In genomic region chr6:83920017-83920416, GRCh38 we compare ENCODE assay signal across 1 cellular context.
TF ChIP-seq lines count a peak whose summit lies in the region.

No MANE protein-coding gene starts in this region.

TF ChIP-seq in SK-N-SH, 30 proteins besides CTCF, POLR2A, EP300 and RAD21 (continued from another document):
- TF ChIP-seq REST (IDR thresholded peaks at IDR 0.05; ENCODE audit: low read depth, low read length) (no peak), GATA2 (CRISPR knock-in tag; IDR thresholded peaks at IDR 0.05) (no peak), JUND (IDR thresholded peaks at IDR 0.05) (no peak), PBX3 (IDR thresholded peaks at IDR 0.05) (peak; percentile 61; the same call in 1 of the 2 replicates), RFX5 (IDR thresholded peaks at IDR 0.05; ENCODE audit: low read length) (no peak)
